ENCODE assay signal across 6 cellular contexts in the genomic region with DNA sequence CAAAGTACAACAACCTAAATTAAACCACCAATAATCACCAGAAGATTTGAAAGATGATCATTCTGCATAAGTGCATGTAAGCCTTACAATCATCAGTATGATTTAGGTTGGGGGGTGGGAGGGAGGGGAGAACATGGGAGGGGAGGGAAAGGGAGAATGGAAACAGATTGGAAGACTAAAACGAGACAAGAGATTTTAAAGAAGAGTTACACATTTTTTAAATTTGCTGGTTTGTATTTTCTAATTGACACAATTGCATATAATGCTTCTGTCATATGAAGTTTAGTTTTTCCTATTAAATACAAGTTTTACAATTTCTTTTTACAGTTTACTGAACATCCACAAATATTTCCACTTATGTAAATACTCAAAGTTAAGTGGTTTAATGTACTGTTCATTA.
"Had no signal": no experiment of that assay in that cellular context is flagged by ENCODE, and none has a peak within 500 bp of the region (broad histone marks: within the 10 kb centered on the region; RNA-seq: fewer than 3 reads in every experiment).

No MANE protein-coding gene starts in this region.

- H3K4me3 ChIP-seq: GM12878 had no signal

- DNase-seq: GDM1, GF-D8 had no signal

- ATAC-seq: GM12878 had no signal

- FAIRE-seq: GM12878, GM12891, GM12892, GM18507 had no signal
